ENCODE assay signal across 23 cellular contexts in genomic region chr22:33620085-33620484, GRCh38.
"Had no signal": no experiment of that assay in that cellular context is flagged by ENCODE, and none has a peak within 500 bp of the region (broad histone marks: within the 10 kb centered on the region; RNA-seq: fewer than 3 reads in every experiment).

No MANE protein-coding gene starts in this region.

- DNase-seq: islet precursor cell; lower lobe of right lung; mammary epithelial cell; mesenchymal stem cell; naive thymus-derived CD8-positive, alpha-beta T cell; nucleus accumbens; pancreas; posterior cingulate gyrus; right lobe of liver; stimulated activated CD4-positive, alpha-beta T cell treated with anti-CD3 and anti-CD28 coated beads, Interleukin-1b, Interleukin-23, amount 100 ng/mL, for 48 hours; stimulated activated CD4-positive, alpha-beta T cell treated with anti-CD3 and anti-CD28 coated beads, Interleukin-4, amount 100 ng/mL, for 1 hour; stimulated activated naive B cell treated with anti-CD40 and anti-IgM and Interleukin-4, amounts not matched to agents 10 μg/mL and 1 μg/mL and 100 μg/mL, for 72 hours; stimulated activated naive CD8-positive, alpha-beta T cell treated with anti-CD3 and anti-CD28 coated beads, Interleukin-15, Interleukin-2, amounts not matched to agents 100 U/mL and 50 U/mL, for 24 hours; stomach; testis; thyroid gland; transverse colon; upper lobe of left lung had no signal

- H3K36me3 ChIP-seq: lower lobe of right lung, pancreas, right lobe of liver, thyroid gland, upper lobe of left lung, vagina had no signal

- H3K27ac ChIP-seq: hepatocyte, lower lobe of right lung, pancreas, right atrium auricular region, right lobe of liver, stomach, testis, thyroid gland, transverse colon, upper lobe of left lung, vagina had no signal

- H3K27me3 ChIP-seq: hepatocyte, pancreas, right atrium auricular region, right lobe of liver, stomach, testis, thyroid gland, transverse colon, upper lobe of left lung, vagina had no signal

- H3K4me1 ChIP-seq: lower lobe of right lung, pancreas, right atrium auricular region, right lobe of liver, stomach, testis, thyroid gland, transverse colon, vagina had no signal

- H3K9me3 ChIP-seq: lower lobe of right lung, pancreas, right atrium auricular region, right lobe of liver, stomach, testis, thyroid gland, transverse colon, upper lobe of left lung, vagina had no signal

- ATAC-seq: left lobe of liver; naive thymus-derived CD8-positive, alpha-beta T cell; pancreas; right lobe of liver; stimulated activated naive B cell treated with anti-CD40 and anti-IgM and Interleukin-4, amounts not matched to agents 10 μg/mL and 1 μg/mL and 100 μg/mL, for 72 hours; stimulated activated naive CD8-positive, alpha-beta T cell treated with anti-CD3 and anti-CD28 coated beads, Interleukin-15, Interleukin-2, amounts not matched to agents 100 U/mL and 50 U/mL, for 24 hours had no signal

- H3K4me3 ChIP-seq: hepatocyte, lower lobe of right lung, pancreas, right atrium auricular region, right lobe of liver, smooth muscle cell, stomach, testis, thyroid gland, transverse colon, upper lobe of left lung, vagina had no signal
